ENCODE assay signal across 22 cellular contexts in genomic region chr3:180196658-180197057, GRCh38.
DNase-seq lines count a peak whose midpoint lies in the region; ATAC-seq and TF ChIP-seq lines count a peak whose summit lies in the region.
"Had no signal": no experiment of that assay in that cellular context is flagged by ENCODE, and none has a peak within 500 bp of the region (broad histone marks: within the 10 kb centered on the region; RNA-seq: fewer than 3 reads in every experiment).

No MANE protein-coding gene starts in this region.

- TF ChIP-seq POLR2A in prostate gland (IDR thresholded peaks at IDR 0.05) = no peak

- ATAC-seq in GM18511 (IDR thresholded peaks at IDR 0.05; ENCODE audit: unreplicated experiment) (no peak), GM21786 (IDR thresholded peaks at IDR 0.05; ENCODE audit: unreplicated experiment) (no peak)
- ATAC-seq: GM12878 had no signal

- H3K23ac ChIP-seq in mesendoderm (ENCODE audit: low read length) = no peak overlapping the region

- H3K9ac ChIP-seq in mesendoderm (ENCODE audit: low read length) = no peak overlapping the region
- H3K9ac ChIP-seq: BLaER1 had no signal

- H2AK5ac ChIP-seq in mesendoderm (ENCODE audit: low read length) = no peak overlapping the region

- H3K4ac ChIP-seq in mesendoderm (ENCODE audit: low read depth, low read length) = no peak overlapping the region

- H3K4me3 ChIP-seq in mesendoderm (ENCODE audit: low read length) (no peak overlapping the region), prostate gland (no peak overlapping the region)
- H3K4me3 ChIP-seq: BLaER1, GM12878 had no signal

- H3K79me2 ChIP-seq in mesendoderm (ENCODE audit: control insufficient read depth, insufficient read depth, low read length) = no peaks in the 10 kb centered on the region

- H4K8ac ChIP-seq in mesendoderm (ENCODE audit: low read depth, low read length) = no peak overlapping the region

- H2BK15ac ChIP-seq in mesendoderm (replicated peaks; ENCODE audit: low read depth) = no peak overlapping the region

- no peak overlapping the region for H2BK120ac ChIP-seq in mesendoderm (ENCODE audit: low read depth, low read length)

- H3K27ac ChIP-seq in mesendoderm (ENCODE audit: low read depth, low read length) (no peak overlapping the region), prostate gland (no peak overlapping the region)
- H3K27ac ChIP-seq: BLaER1 had no signal

- no peak overlapping the region for H4K5ac ChIP-seq in mesendoderm (ENCODE audit: low read length)

- H3K18ac ChIP-seq in mesendoderm (ENCODE audit: low read length) = no peak overlapping the region

- H3K27me3 ChIP-seq in mesendoderm (ENCODE audit: insufficient read depth, low read length, poor library complexity) (no peaks in the 10 kb centered on the region), prostate gland (replicated peaks; ENCODE audit: insufficient read depth) (no peaks in the 10 kb centered on the region)
- H3K27me3 ChIP-seq: BE2C, BLaER1 had no signal

- H3K9me3 ChIP-seq in prostate gland = no peaks in the 10 kb centered on the region
- H3K9me3 ChIP-seq: BE2C, BLaER1 had no signal

- H3K56ac ChIP-seq in mesendoderm (ENCODE audit: low read length) = no peak overlapping the region

- DNase-seq in NCI-H82 treated with DMSO at 0.1 percent for 48 hours (lab: John Stamatoyannopoulos, UW; ENCODE audit: unreplicated experiment) = peak; percentile 94
- DNase-seq in mesendoderm = peak; percentile 6
- DNase-seq in prostate gland (ENCODE audit: low spot score) = no peak
- DNase-seq: 8988T; ACHN; BE2C; C1 segment of cervical spinal cord; CD4-positive, alpha-beta memory T cell; CD4-positive, CD25-positive, alpha-beta regulatory T cell; CD8-positive, alpha-beta memory T cell; COR-L47; DMS 273 treated with DMSO at 0.1 percent for 48 hours; DMS153; DMS53; DMS79; DND-41; EL; GDM1 had no signal

- H3K4me2 ChIP-seq in mesendoderm (ENCODE audit: low read length) = no peak overlapping the region
- H3K4me2 ChIP-seq: BLaER1 had no signal

- WGBS in mesendoderm (ENCODE audit: extremely low coverage, insufficient coverage, low lambda C conversion rate) = no CpG with 5 or more reads among the region's 1 CpG
- WGBS in prostate gland = 83% methylated on average over 1 of the region's 1 CpG

- H3K4me1 ChIP-seq in mesendoderm (ENCODE audit: control insufficient read depth, low read depth, low read length) (no peaks in the 10 kb centered on the region), prostate gland (replicated peaks) (no peaks in the 10 kb centered on the region)
- H3K4me1 ChIP-seq: BE2C, BLaER1 had no signal

- TF ChIP-seq CTCF in prostate gland (IDR thresholded peaks at IDR 0.05) = no peak

- no peaks in the 10 kb centered on the region for H3K79me1 ChIP-seq in mesendoderm (ENCODE audit: low read length)

- no peaks in the 10 kb centered on the region for H3K36me3 ChIP-seq in mesendoderm (ENCODE audit: control insufficient read depth, insufficient read depth, low read length)
- no peaks in the 10 kb centered on the region for H3K36me3 ChIP-seq in prostate gland
- H3K36me3 ChIP-seq: BE2C, BLaER1 had no signal

- intact Hi-C loops in prostate gland (cut with DNase I) = no loop called here

- no peak overlapping the region for H2BK5ac ChIP-seq in mesendoderm (ENCODE audit: low read length)
